9 cellular contexts compared by ENCODE assay signal in genomic region chr12:94174576-94174975, GRCh38. TPM values are rescaled to one million over a fixed set of nuclear protein-coding genes. Genes with fewer than 3 reads are reported as not detected.
DNase-seq lines count a peak whose midpoint lies in the region; ATAC-seq, FAIRE-seq and TF ChIP-seq lines count a peak whose summit lies in the region.
"Had no signal": no experiment of that assay in that cellular context is flagged by ENCODE, and none has a peak within 500 bp of the region (broad histone marks: within the 10 kb centered on the region; RNA-seq: fewer than 3 reads in every experiment).

No MANE protein-coding gene starts in this region.

- H3K9me3 ChIP-seq in DND-41 (ENCODE audit: insufficient read depth, low read length, severe bottlenecking) (peaks cover 3% of the 10 kb centered on the region), right cardiac atrium (ENCODE audit: control insufficient read depth, low read length) (no peaks in the 10 kb centered on the region)

- 80% methylated on average over 1 of the region's 1 CpG for WGBS in right cardiac atrium

- no peaks in the 10 kb centered on the region for H3K36me3 ChIP-seq in DND-41 (ENCODE audit: insufficient read depth, low read length)

- H4K20me1 ChIP-seq in DND-41 (ENCODE audit: insufficient read depth, low read length): no peaks in the 10 kb centered on the region

- DNase-seq in DND-41 (peak; percentile 72), T-cell (peak in 25 of 34 experiments; percentile 2 to 62 (median 18)), right cardiac atrium (peak in 2 of 3 donors; percentile 27 to 52), HTR-8/SVneo (ENCODE audit: insufficient read length, low spot score) (no peak), germinal center (ENCODE audit: low spot score) (no peak), NCI-H2227 treated with DMSO at 0.1 percent for 48 hours (lab: John Stamatoyannopoulos, UW) (no peak), DMS53 treated with DMSO at 0.1 percent for 48 hours (lab: John Stamatoyannopoulos, UW; ENCODE audit: unreplicated experiment) (no peak)
- DNase-seq: NCI-H187 had no signal

- no peak overlapping the region for H2AFZ ChIP-seq in DND-41 (ENCODE audit: low read depth, low read length)

- peaks cover 49 to 60% (median 51%) of the 10 kb centered on the region in 3 donors for H3K4me1 Mint-ChIP-seq in T-cell

- no peak for FAIRE-seq in HTR-8/SVneo (lab: Jason Lieb, UNC)

- peak overlapping the region in 1 of 3 donors; percentile 46 for H3K4me3 Mint-ChIP-seq in T-cell

- CTCF ChIA-PET in T-cell (lab: Charles Lee): interaction anchor here (0.5 to 1.6 kb wide), 3 partner anchors 40 to 79 kb away, joined by 4 to 6 read pairs (median 6); no protein-coding TSS in a partner anchor

- peaks cover 0 to 6% (median 5%) of the 10 kb centered on the region in 3 donors for H3K9me3 Mint-ChIP-seq in T-cell

- ATAC-seq in DND-41 (ENCODE audit: insufficient read depth, low read depth) (peak; percentile 64), HG02610 (IDR thresholded peaks at IDR 0.05; ENCODE audit: unreplicated experiment) (peak; percentile 52), T-cell (replicated peaks in 1 of 4) (peak; percentile 7 to 71 (median 66)), right cardiac atrium (peak in 1 of 2 donors; percentile 42)

- H3K27me3 ChIP-seq in DND-41 (ENCODE audit: insufficient read depth, low read length, poor library complexity) (no peaks in the 10 kb centered on the region), right cardiac atrium (ENCODE audit: control insufficient read depth, insufficient read depth) (no peaks in the 10 kb centered on the region)

- intact Hi-C loops in right cardiac atrium (cut with DNase I): no loop called here

- TF ChIP-seq CTCF in DND-41 (IDR thresholded peaks at IDR 0.05; ENCODE audit: borderline replicate concordance, extremely low read depth, low read length, poor library complexity, severe bottlenecking): no peak

- H3K27ac ChIP-seq in DND-41 (ENCODE audit: low read length) (no peak overlapping the region; the same call in 1 of the 2 replicates), right cardiac atrium (ENCODE audit: low read length) (no peak overlapping the region)

- no peaks in the 10 kb centered on the region for H3K27me3 Mint-ChIP-seq in T-cell

- no peak overlapping the region for H3K9ac ChIP-seq in DND-41 (ENCODE audit: low read depth, low read length)

- no peaks in the 10 kb centered on the region for H3K79me2 ChIP-seq in DND-41 (ENCODE audit: insufficient read depth, low read length)

- POLR2A ChIA-PET in T-cell (lab: Charles Lee): no interaction called here

- no peak overlapping the region for H3K4me3 ChIP-seq in DND-41 (ENCODE audit: low read depth in 1 of 2, low read length in 2 of 2)
- no peak overlapping the region for H3K4me3 ChIP-seq in right cardiac atrium (ENCODE audit: low read length)

- H3K4me2 ChIP-seq in DND-41 (ENCODE audit: insufficient read depth, low read length): no peak overlapping the region

- H3K27ac Mint-ChIP-seq in T-cell: peak overlapping the region in 1 of 2 donors; percentile 73

- H3K4me1 ChIP-seq in DND-41 (ENCODE audit: insufficient read depth, low read length) (peaks cover 31% of the 10 kb centered on the region), right cardiac atrium (ENCODE audit: control insufficient read depth, insufficient read depth, low read length) (no peaks in the 10 kb centered on the region)

- H3K36me3 Mint-ChIP-seq in T-cell: peaks cover 33% of the 10 kb centered on the region

RNA-seq across cellular contexts. Expression of gene PLXNC1, which starts 26.2 kb away (rescaled TPM):
- total RNA-seq in T-cell (10 to 100 TPM; 12.9 to 23.9 (median 19.2) TPM), right cardiac atrium (1 to 10 TPM; 2.8 to 7.6 (median 5.5) TPM)
- 2.4 TPM for polyA plus RNA-seq in right cardiac atrium

Comparison
In these comparisons a context has a peak if more than half of its experiments do, and no peak if none do; other contexts are left out.
1. DNase-seq: peak in DND-41 (single experiment), T-cell (25 of 34) and right cardiac atrium (2 of 3); none in HTR-8/SVneo (single experiment), germinal center (single experiment), NCI-H2227 treated with DMSO at 0.1 percent for 48 hours (single experiment) and DMS53 treated with DMSO at 0.1 percent for 48 hours (single experiment).